In the genomic region with DNA sequence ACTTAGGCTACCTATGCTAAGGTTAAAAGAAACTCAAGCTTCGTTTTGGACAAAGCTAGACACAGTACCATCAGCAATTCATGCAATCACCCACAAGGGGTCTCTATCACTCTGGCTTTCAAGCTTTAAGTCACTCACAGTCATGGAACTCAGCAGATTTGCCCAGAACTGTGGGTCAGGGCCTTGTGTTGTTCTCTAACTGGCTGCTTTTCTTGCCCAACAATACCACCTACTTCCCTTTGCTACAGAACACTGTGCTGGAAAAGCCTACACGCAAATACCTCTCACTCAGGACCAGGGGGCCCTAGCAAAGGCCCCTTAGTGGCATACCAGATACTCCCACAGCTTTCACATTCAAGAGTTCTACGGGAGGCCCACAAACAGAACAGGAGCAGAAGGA, we compare ENCODE assay signal across 8 cellular contexts. TPM values are rescaled to one million over a fixed set of nuclear protein-coding genes. Genes with fewer than 3 reads are reported as not detected.
DNase-seq lines count a peak whose midpoint lies in the region; ATAC-seq and TF ChIP-seq lines count a peak whose summit lies in the region.

No MANE protein-coding gene starts in this region.

- TF ChIP-seq CTCF in AG04449 (IDR thresholded peaks at IDR 0.05; ENCODE audit: insufficient read depth, low read length, missing control alignments) (peak; percentile 70), WERI-Rb-1 (IDR thresholded peaks at IDR 0.05; ENCODE audit: low read depth, low read length) (peak; percentile 84), lower leg skin (IDR thresholded peaks at IDR 0.05) (peak in 2 of 3 donors; percentile 14 to 86)

- no peak overlapping the region for H3K27ac ChIP-seq in WERI-Rb-1

- H3K4me3 ChIP-seq in AG04449 (ENCODE audit: low read depth, low read length) (no peak overlapping the region), WERI-Rb-1 (ENCODE audit: low read depth, low read length) (no peak overlapping the region), lower leg skin (ENCODE audit: low read depth, poor library complexity, severe bottlenecking) (no peak overlapping the region)

- H3K27me3 ChIP-seq in WERI-Rb-1 (ENCODE audit: insufficient read depth, low read depth, severe bottlenecking), result no peaks in the 10 kb centered on the region

- POLR2A ChIA-PET in AG04449 (lab: Yijun Ruan, JAX), result interaction anchor here (0.6 to 1.3 kb wide), 7 partner anchors 19 to 100 kb away, joined by 3 to 24 read pairs (median 4); a partner anchor contains a TSS

- intact Hi-C loops in lower leg skin (cut with DNase I; ENCODE audit: low total_unique reads), result loop anchor here (5.0 kb wide), 2 partner anchors 43 to 62 kb away; a partner anchor contains a TSS

- DNase-seq in AG04449 (ENCODE audit: low read depth, low spot score) (no peak), NCI-H2107 treated with DMSO at 0.1 percent for 48 hours (lab: John Stamatoyannopoulos, UW; ENCODE audit: unreplicated experiment) (peak; percentile 80), WERI-Rb-1 (peak; percentile 54), dermis blood vessel endothelial cell (peak; percentile 91), lower leg skin (ENCODE audit: low spot score in 2 of 2) (peak in 1 of 2 donors; percentile 76)
- DNase-seq in stimulated activated naive CD8-positive, alpha-beta T cell treated with anti-CD3 and anti-CD28 coated beads, Interleukin-15, Interleukin-2, amounts not matched to agents 100 U/mL and 50 U/mL, for 24 hours, result peak; percentile 49

- whole genome bisulfite sequencing in lower leg skin, 2 donors, result 35 to 38% methylated on average over 3 of the region's 3 CpGs

- no peaks in the 10 kb centered on the region for H3K9me3 ChIP-seq in WERI-Rb-1 (ENCODE audit: severe bottlenecking)

- peak; percentile 85 for ATAC-seq in GM18498 (IDR thresholded peaks at IDR 0.05; ENCODE audit: unreplicated experiment)
- peak; percentile 82 for ATAC-seq in HG03045 (IDR thresholded peaks at IDR 0.05; ENCODE audit: unreplicated experiment)
- peak; percentile 84 for ATAC-seq in stimulated activated naive CD8-positive, alpha-beta T cell treated with anti-CD3 and anti-CD28 coated beads, Interleukin-15, Interleukin-2, amounts not matched to agents 100 U/mL and 50 U/mL, for 24 hours

- peaks cover 59% of the 10 kb centered on the region for H3K36me3 ChIP-seq in WERI-Rb-1

- CTCF ChIA-PET in AG04449 (lab: Yijun Ruan, JAX), result interaction anchor here (0.7 to 9.3 kb wide), 43 partner anchors 9 to 315 kb away, joined by 3 to 148 read pairs (median 5); a partner anchor contains a TSS

- TF ChIP-seq POLR2A in lower leg skin (IDR thresholded peaks at IDR 0.05), result no peak

RNA-seq across cellular contexts. Expression of a gene that starts 9.1 kb away (rescaled TPM):
- 7.8 and 10.7 TPM in 2 replicates for total RNA-seq in dermis blood vessel endothelial cell
- total RNA-seq in lower leg skin, result 1 to 10 TPM; 7.0 to 9.2 (median 7.9) TPM

RNA-seq across cellular contexts. Expression of a gene that starts 19.4 kb away (rescaled TPM):
- total RNA-seq in dermis blood vessel endothelial cell, result 9.6 and 26.9 TPM in 2 replicates
- 10 to 100 TPM; 44.1 to 89.6 (median 64.6) TPM for total RNA-seq in lower leg skin

RNA-seq across cellular contexts. Expression of a gene that starts 19.6 kb away (rescaled TPM):
- total RNA-seq in dermis blood vessel endothelial cell (not detected in 2 replicates), lower leg skin (1 to 10 TPM in 1 of 4 donors, under 1 TPM in 2, not detected in 1; 0.30 to 2.0 (median 0.39) TPM)

RNA-seq across cellular contexts. Expression of a gene that starts 41.6 kb away (rescaled TPM):
- total RNA-seq in dermis blood vessel endothelial cell, result 39.6 and 40.5 TPM in 2 replicates
- total RNA-seq in lower leg skin, result 100 to 1,000 TPM; 105 to 210 (median 129) TPM

RNA-seq across cellular contexts. Expression of a gene that starts 53.2 kb away (rescaled TPM):
- total RNA-seq in dermis blood vessel endothelial cell (not detected in 2 replicates), lower leg skin (under 1 TPM in 1 of 4 donors, not detected in 3; 0.46 TPM)
